ENCODE assay signal across 2 cellular contexts in genomic region chr2:113164930-113165585, GRCh38.
TF ChIP-seq lines count a peak whose summit lies in the region.

No MANE protein-coding gene starts in this region.

TF ChIP-seq in WTC11, 78 proteins besides CTCF, POLR2A, EP300 and RAD21 (continued from another document):
- TF ChIP-seq CREM (CRISPR knock-in tag; IDR thresholded peaks at IDR 0.05): no peak
- TF ChIP-seq JUN (CRISPR knock-in tag; IDR thresholded peaks at IDR 0.05): no peak
- no peak for TF ChIP-seq ATF2 (CRISPR knock-in tag; IDR thresholded peaks at IDR 0.05; ENCODE audit: borderline replicate concordance, low read depth)

TF ChIP-seq in HepG2, 621 proteins besides CTCF, POLR2A, EP300 and RAD21 (continues in another document):
- TF ChIP-seq RFX5 (IDR thresholded peaks at IDR 0.05; ENCODE audit: low read depth, low read length) (peak; percentile 81), ZNF713 (CRISPR knock-in tag; IDR thresholded peaks at IDR 0.05) (no peak), ZNF556 (CRISPR knock-in tag; IDR thresholded peaks at IDR 0.05; ENCODE audit: borderline replicate concordance) (0 out of 2 replicates have a peak, but pooled peaks have one; percentile 36), ZNF275 (CRISPR knock-in tag; IDR thresholded peaks at IDR 0.05; ENCODE audit: borderline replicate concordance) (no peak), ZNF121 (CRISPR knock-in tag; IDR thresholded peaks at IDR 0.05) (peak; percentile 7; the same call in 1 of the 2 replicates), KMT2B (CRISPR knock-in tag; IDR thresholded peaks at IDR 0.05) (no peak), NONO (IDR thresholded peaks at IDR 0.05) (no peak), NONO (CRISPR knock-in tag; conservative IDR thresholded peaks at IDR 0.05) (0 out of 2 replicates have a peak, but pooled peaks have one; percentile 45), TBX2 (CRISPR knock-in tag; IDR thresholded peaks at IDR 0.05; ENCODE audit: borderline replicate concordance) (peak; percentile 69), ZBTB40 (IDR thresholded peaks at IDR 0.05) (no peak), ZBTB40 (CRISPR knock-in tag; IDR thresholded peaks at IDR 0.05) (peak; percentile 56; the same call in 1 of the 2 replicates), U2AF1 (optimal IDR thresholded peaks at IDR 0.05; ENCODE audit: low read depth, low read length) (no peak), SP5 (CRISPR knock-in tag; IDR thresholded peaks at IDR 0.05; ENCODE audit: borderline replicate concordance, low read depth) (peak; percentile 38; the same call in 1 of the 2 replicates), XBP1 (CRISPR knock-in tag; IDR thresholded peaks at IDR 0.05) (0 out of 2 replicates have a peak, but pooled peaks have one; percentile 43), ZNF891 (CRISPR knock-in tag; IDR thresholded peaks at IDR 0.05) (0 out of 2 replicates have a peak, but pooled peaks have one; percentile 18), ZMYM3 (CRISPR knock-in tag; IDR thresholded peaks at IDR 0.05) (peak; percentile 45; the same call in 1 of the 2 replicates), KDM2A (CRISPR knock-in tag; IDR thresholded peaks at IDR 0.05; ENCODE audit: borderline replicate concordance, low read depth) (peak; percentile 51; the same call in 1 of the 2 replicates), MTA1 (CRISPR knock-in tag; IDR thresholded peaks at IDR 0.05; ENCODE audit: borderline replicate concordance) (peak; percentile 19; the same call in 1 of the 2 replicates), FOSL2 (CRISPR knock-in tag; IDR thresholded peaks at IDR 0.05) (peak; percentile 4), KLF15 (CRISPR knock-in tag; IDR thresholded peaks at IDR 0.05; ENCODE audit: borderline replicate concordance) (no peak), FOXJ3 (CRISPR knock-in tag; IDR thresholded peaks at IDR 0.05; ENCODE audit: borderline replicate concordance) (0 out of 2 replicates have a peak, but pooled peaks have one; percentile 38), SAP130 (CRISPR knock-in tag; IDR thresholded peaks at IDR 0.05; ENCODE audit: low read depth) (peak; percentile 28), SAFB2 (CRISPR knock-in tag; IDR thresholded peaks at IDR 0.05; ENCODE audit: borderline replicate concordance, low read depth) (peak; percentile 83; the same call in 1 of the 2 replicates), HDAC2 (CRISPR knock-in tag; IDR thresholded peaks at IDR 0.05) (peak; percentile 40; the same call in 1 of the 2 replicates), RCOR2 (CRISPR knock-in tag; IDR thresholded peaks at IDR 0.05) (peak; percentile 48; the same call in 1 of the 2 replicates), SKI (IDR thresholded peaks at IDR 0.05; ENCODE audit: partially characterized antibody) (no peak), TFDP1 (CRISPR knock-in tag; IDR thresholded peaks at IDR 0.05; ENCODE audit: borderline replicate concordance) (peak; percentile 30; the same call in 1 of the 2 replicates), ZNF644 (CRISPR knock-in tag; IDR thresholded peaks at IDR 0.05; ENCODE audit: low read depth) (no peak), NFKB2 (CRISPR knock-in tag; IDR thresholded peaks at IDR 0.05; ENCODE audit: borderline replicate concordance) (peak; percentile 37; the same call in 1 of the 2 replicates), RARA (CRISPR knock-in tag; IDR thresholded peaks at IDR 0.05) (peak; percentile 84)
- TF ChIP-seq, protein P1, sequence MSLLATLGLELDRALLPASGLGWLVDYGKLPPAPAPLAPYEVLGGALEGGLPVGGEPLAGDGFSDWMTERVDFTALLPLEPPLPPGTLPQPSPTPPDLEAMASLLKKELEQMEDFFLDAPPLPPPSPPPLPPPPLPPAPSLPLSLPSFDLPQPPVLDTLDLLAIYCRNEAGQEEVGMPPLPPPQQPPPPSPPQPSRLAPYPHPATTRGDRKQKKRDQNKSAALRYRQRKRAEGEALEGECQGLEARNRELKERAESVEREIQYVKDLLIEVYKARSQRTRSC (CRISPR knock-in tag; IDR thresholded peaks at IDR 0.05; ENCODE audit: low read depth): 0 out of 2 replicates have a peak, but pooled peaks have one; percentile 41
- TF ChIP-seq, protein P2, sequence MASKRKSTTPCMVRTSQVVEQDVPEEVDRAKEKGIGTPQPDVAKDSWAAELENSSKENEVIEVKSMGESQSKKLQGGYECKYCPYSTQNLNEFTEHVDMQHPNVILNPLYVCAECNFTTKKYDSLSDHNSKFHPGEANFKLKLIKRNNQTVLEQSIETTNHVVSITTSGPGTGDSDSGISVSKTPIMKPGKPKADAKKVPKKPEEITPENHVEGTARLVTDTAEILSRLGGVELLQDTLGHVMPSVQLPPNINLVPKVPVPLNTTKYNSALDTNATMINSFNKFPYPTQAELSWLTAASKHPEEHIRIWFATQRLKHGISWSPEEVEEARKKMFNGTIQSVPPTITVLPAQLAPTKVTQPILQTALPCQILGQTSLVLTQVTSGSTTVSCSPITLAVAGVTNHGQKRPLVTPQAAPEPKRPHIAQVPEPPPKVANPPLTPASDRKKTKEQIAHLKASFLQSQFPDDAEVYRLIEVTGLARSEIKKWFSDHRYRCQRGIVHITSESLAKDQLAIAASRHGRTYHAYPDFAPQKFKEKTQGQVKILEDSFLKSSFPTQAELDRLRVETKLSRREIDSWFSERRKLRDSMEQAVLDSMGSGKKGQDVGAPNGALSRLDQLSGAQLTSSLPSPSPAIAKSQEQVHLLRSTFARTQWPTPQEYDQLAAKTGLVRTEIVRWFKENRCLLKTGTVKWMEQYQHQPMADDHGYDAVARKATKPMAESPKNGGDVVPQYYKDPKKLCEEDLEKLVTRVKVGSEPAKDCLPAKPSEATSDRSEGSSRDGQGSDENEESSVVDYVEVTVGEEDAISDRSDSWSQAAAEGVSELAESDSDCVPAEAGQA (IDR thresholded peaks at IDR 0.05; ENCODE audit: low read depth): no peak
- TF ChIP-seq, protein P2 (CRISPR knock-in tag; IDR thresholded peaks at IDR 0.05; ENCODE audit: borderline replicate concordance): no peak
- TF ChIP-seq, protein P3, sequence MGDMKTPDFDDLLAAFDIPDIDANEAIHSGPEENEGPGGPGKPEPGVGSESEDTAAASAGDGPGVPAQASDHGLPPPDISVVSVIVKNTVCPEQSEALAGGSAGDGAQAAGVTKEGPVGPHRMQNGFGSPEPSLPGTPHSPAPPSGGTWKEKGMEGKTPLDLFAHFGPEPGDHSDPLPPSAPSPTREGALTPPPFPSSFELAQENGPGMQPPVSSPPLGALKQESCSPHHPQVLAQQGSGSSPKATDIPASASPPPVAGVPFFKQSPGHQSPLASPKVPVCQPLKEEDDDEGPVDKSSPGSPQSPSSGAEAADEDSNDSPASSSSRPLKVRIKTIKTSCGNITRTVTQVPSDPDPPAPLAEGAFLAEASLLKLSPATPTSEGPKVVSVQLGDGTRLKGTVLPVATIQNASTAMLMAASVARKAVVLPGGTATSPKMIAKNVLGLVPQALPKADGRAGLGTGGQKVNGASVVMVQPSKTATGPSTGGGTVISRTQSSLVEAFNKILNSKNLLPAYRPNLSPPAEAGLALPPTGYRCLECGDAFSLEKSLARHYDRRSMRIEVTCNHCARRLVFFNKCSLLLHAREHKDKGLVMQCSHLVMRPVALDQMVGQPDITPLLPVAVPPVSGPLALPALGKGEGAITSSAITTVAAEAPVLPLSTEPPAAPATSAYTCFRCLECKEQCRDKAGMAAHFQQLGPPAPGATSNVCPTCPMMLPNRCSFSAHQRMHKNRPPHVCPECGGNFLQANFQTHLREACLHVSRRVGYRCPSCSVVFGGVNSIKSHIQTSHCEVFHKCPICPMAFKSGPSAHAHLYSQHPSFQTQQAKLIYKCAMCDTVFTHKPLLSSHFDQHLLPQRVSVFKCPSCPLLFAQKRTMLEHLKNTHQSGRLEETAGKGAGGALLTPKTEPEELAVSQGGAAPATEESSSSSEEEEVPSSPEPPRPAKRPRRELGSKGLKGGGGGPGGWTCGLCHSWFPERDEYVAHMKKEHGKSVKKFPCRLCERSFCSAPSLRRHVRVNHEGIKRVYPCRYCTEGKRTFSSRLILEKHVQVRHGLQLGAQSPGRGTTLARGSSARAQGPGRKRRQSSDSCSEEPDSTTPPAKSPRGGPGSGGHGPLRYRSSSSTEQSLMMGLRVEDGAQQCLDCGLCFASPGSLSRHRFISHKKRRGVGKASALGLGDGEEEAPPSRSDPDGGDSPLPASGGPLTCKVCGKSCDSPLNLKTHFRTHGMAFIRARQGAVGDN (CRISPR knock-in tag; IDR thresholded peaks at IDR 0.05): peak; percentile 82
